1 cellular context compared by ENCODE assay signal in genomic region chr14:73727181-73727580, GRCh38.
TF ChIP-seq lines count a peak whose summit lies in the region.

No MANE protein-coding gene starts in this region.

TF ChIP-seq in endothelial cell of umbilical vein, 7 proteins besides CTCF, POLR2A, EP300 and RAD21 (continued from another document):
- no peak for TF ChIP-seq FOS (IDR thresholded peaks at IDR 0.05; ENCODE audit: borderline replicate concordance, insufficient read depth, low read length)
- TF ChIP-seq MAX (IDR thresholded peaks at IDR 0.05; ENCODE audit: insufficient read depth, insufficient read length), result no peak
- no peak for TF ChIP-seq POLR2AphosphoS5 (IDR thresholded peaks at IDR 0.05; ENCODE audit: insufficient read depth, low read depth, low read length)
- TF ChIP-seq JUN (IDR thresholded peaks at IDR 0.05; ENCODE audit: borderline replicate concordance, insufficient read depth, insufficient read length, low read depth), result no peak
- TF ChIP-seq EZH2 (IDR thresholded peaks at IDR 0.05; ENCODE audit: borderline replicate concordance, low read depth, low read length, severe bottlenecking), result no peak
